ENCODE assay signal across 8 cellular contexts in the genomic region with DNA sequence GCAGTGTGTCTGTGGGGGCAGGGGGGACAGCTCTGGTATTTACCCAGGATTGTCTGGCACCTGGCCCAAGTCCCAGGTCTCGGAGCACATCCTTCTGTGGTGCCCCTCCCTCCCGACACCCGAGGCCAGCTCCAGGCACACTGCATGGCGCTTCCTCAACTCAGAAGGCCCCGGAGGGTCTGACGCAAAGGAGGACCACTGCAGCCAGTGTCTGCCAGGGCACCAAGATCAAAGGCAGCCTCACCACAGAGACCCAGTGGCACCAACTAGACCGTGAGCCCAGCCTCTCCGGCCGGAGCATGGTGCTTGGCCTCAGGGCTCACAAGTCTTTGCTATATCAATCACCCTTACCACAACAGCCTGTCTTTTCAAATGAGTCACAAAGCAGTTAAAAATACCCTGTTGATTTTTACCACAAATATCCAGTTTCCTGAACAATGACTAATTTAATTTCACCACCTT.
DNase-seq lines count a peak whose midpoint lies in the region; ATAC-seq and TF ChIP-seq lines count a peak whose summit lies in the region.

No MANE protein-coding gene starts in this region.

- no peak for TF ChIP-seq CTCF in activated CD8-positive, alpha-beta T cell treated with anti-CD3 and anti-CD28 coated beads for 36 hours (IDR thresholded peaks at IDR 0.05)
- no peak for TF ChIP-seq CTCF in right lobe of liver (IDR thresholded peaks at IDR 0.05)

- peaks cover 54% of the 10 kb centered on the region for H3K4me1 Mint-ChIP-seq in activated CD8-positive, alpha-beta T cell treated with anti-CD3 and anti-CD28 coated beads for 36 hours (ENCODE audit: low read depth)

- H3K27ac ChIP-seq in BLaER1 (peak overlapping the region; percentile 75), right lobe of liver (peak overlapping the region in 1 of 3 donors; percentile 46)

- peak; percentile 49 for DNase-seq in activated CD8-positive, alpha-beta T cell treated with anti-CD3 and anti-CD28 coated beads for 36 hours
- DNase-seq in myocyte (ENCODE audit: low read depth) (peak; percentile 85), NCI-H2196 (lab: John Stamatoyannopoulos, UW; ENCODE audit: unreplicated experiment) (no peak), GOT3 (lab: John Stamatoyannopoulos, UW) (no peak), right lobe of liver (no peak)

- no peaks in the 10 kb centered on the region for H3K9me3 Mint-ChIP-seq in activated CD8-positive, alpha-beta T cell treated with anti-CD3 and anti-CD28 coated beads for 36 hours

- intact Hi-C loops in activated CD8-positive, alpha-beta T cell treated with anti-CD3 and anti-CD28 coated beads for 36 hours (cut with micrococcal nuclease) = no loop called here
- intact Hi-C loops in right lobe of liver (cut with DNase I) = no loop called here

- H3K36me3 ChIP-seq in BLaER1 (peaks cover 69% of the 10 kb centered on the region), right lobe of liver (peaks cover 0 to 17% (median under 1%) of the 10 kb centered on the region in 4 donors)

- no peak for TF ChIP-seq POLR2A in right lobe of liver (IDR thresholded peaks at IDR 0.05)

- H3K27me3 ChIP-seq in BLaER1 = no peaks in the 10 kb centered on the region
- H3K27me3 ChIP-seq in right lobe of liver = no peaks in the 10 kb centered on the region

- POLR2A ChIA-PET in activated CD8-positive, alpha-beta T cell treated with anti-CD3 and anti-CD28 coated beads for 36 hours (lab: Charles Lee) = interaction anchor here (0.6 kb wide), 1 partner anchor 75 kb away, joined by 3 read pairs; no protein-coding TSS in a partner anchor

- H3K27ac Mint-ChIP-seq in activated CD8-positive, alpha-beta T cell treated with anti-CD3 and anti-CD28 coated beads for 36 hours = no peak overlapping the region

- H3K27me3 Mint-ChIP-seq in activated CD8-positive, alpha-beta T cell treated with anti-CD3 and anti-CD28 coated beads for 36 hours = no peaks in the 10 kb centered on the region

- peak overlapping the region; percentile 57 for H3K9ac ChIP-seq in BLaER1

- H3K4me3 ChIP-seq in BLaER1 (0 out of 2 replicates have a peak overlapping the region, but pooled peaks have one; percentile 12), right lobe of liver (no peak overlapping the region)

- H3K4me3 Mint-ChIP-seq in activated CD8-positive, alpha-beta T cell treated with anti-CD3 and anti-CD28 coated beads for 36 hours = no peak overlapping the region

- peaks cover 77% of the 10 kb centered on the region for H4K20me1 ChIP-seq in BLaER1

- H3K4me1 ChIP-seq in BLaER1 = peaks cover 85% of the 10 kb centered on the region
- peaks cover 0 to 58% (median 28%) of the 10 kb centered on the region in 4 donors for H3K4me1 ChIP-seq in right lobe of liver

- H3K36me3 Mint-ChIP-seq in activated CD8-positive, alpha-beta T cell treated with anti-CD3 and anti-CD28 coated beads for 36 hours (ENCODE audit: low read depth) = peaks cover 2% of the 10 kb centered on the region

- WGBS in right lobe of liver (ENCODE audit: insufficient coverage, low coverage, low lambda C conversion rate, missing lambda C conversion rate) = 39% methylated on average over 3 of the region's 9 CpGs

- peak; percentile 18 for ATAC-seq in GM19324 (IDR thresholded peaks at IDR 0.05; ENCODE audit: low FRiP score, unreplicated experiment)
- peak; percentile 47 for ATAC-seq in HG03139 (IDR thresholded peaks at IDR 0.05; ENCODE audit: unreplicated experiment)
- peak; percentile 66 for ATAC-seq in activated CD8-positive, alpha-beta T cell treated with anti-CD3 and anti-CD28 coated beads for 36 hours
- no peak for ATAC-seq in right lobe of liver

- H3K4me2 ChIP-seq in BLaER1 = peak overlapping the region; percentile 88

- H3K9me3 ChIP-seq in BLaER1 (no peaks in the 10 kb centered on the region), right lobe of liver (no peaks in the 10 kb centered on the region)

- CTCF ChIA-PET in activated CD8-positive, alpha-beta T cell treated with anti-CD3 and anti-CD28 coated beads for 36 hours (lab: Charles Lee) = interaction anchor here (1.0 kb wide), 2 partner anchors 11 to 15 kb away, joined by 3 read pairs; no protein-coding TSS in a partner anchor

Comparison
In these comparisons a context has a peak if more than half of its experiments do, and no peak if none do; other contexts are left out.
1. ATAC-seq: peak in GM19324 (single experiment), HG03139 (single experiment) and activated CD8-positive, alpha-beta T cell treated with anti-CD3 and anti-CD28 coated beads for 36 hours (single experiment); none in right lobe of liver (0 of 4).
2. DNase-seq: peak in activated CD8-positive, alpha-beta T cell treated with anti-CD3 and anti-CD28 coated beads for 36 hours (single experiment) and myocyte (single experiment); none in NCI-H2196 (single experiment), GOT3 (single experiment) and right lobe of liver (0 of 3).